Comparison of ENCODE assay signal across 1 cellular context in genomic region chr1:16187748-16188401, GRCh38.
A peak's percentile ranks its signal among the peaks of the same experiment; 100 is the strongest.
TF ChIP-seq lines count a peak whose summit lies in the region.

No MANE protein-coding gene starts in this region.

TF ChIP-seq in HepG2, 621 proteins besides CTCF, POLR2A, EP300 and RAD21 (continued from another document and continues in another):
- TF ChIP-seq DRAP1 (CRISPR knock-in tag; IDR thresholded peaks at IDR 0.05), result peak; percentile 41; the same call in 1 of the 2 replicates
- TF ChIP-seq NR3C1 (CRISPR knock-in tag; IDR thresholded peaks at IDR 0.05), result no peak
- TF ChIP-seq AFF4 (CRISPR knock-in tag; IDR thresholded peaks at IDR 0.05), result no peak
- TF ChIP-seq HMGXB4 (CRISPR knock-in tag; IDR thresholded peaks at IDR 0.05; ENCODE audit: borderline replicate concordance in 1 of 2, low read depth in 1 of 2), result peak; percentile 44 to 65; a peak in 1 of 4 replicates
- TF ChIP-seq TFE3 (CRISPR knock-in tag; IDR thresholded peaks at IDR 0.05), result no peak
- no peak for TF ChIP-seq SETDB1 (CRISPR knock-in tag; IDR thresholded peaks at IDR 0.05; ENCODE audit: borderline replicate concordance)
- 0 out of 2 replicates have a peak, but pooled peaks have one; percentile 61 for TF ChIP-seq RXRB (CRISPR knock-in tag; IDR thresholded peaks at IDR 0.05; ENCODE audit: borderline replicate concordance)
- TF ChIP-seq IKZF5 (CRISPR knock-in tag; IDR thresholded peaks at IDR 0.05), result peak; percentile 62; the same call in 1 of the 2 replicates
- TF ChIP-seq PAX8 (CRISPR knock-in tag; IDR thresholded peaks at IDR 0.05; ENCODE audit: borderline replicate concordance), result no peak
- no peak for TF ChIP-seq ZNF639 (CRISPR knock-in tag; conservative IDR thresholded peaks at IDR 0.05)
- TF ChIP-seq ZNF576 (CRISPR knock-in tag; IDR thresholded peaks at IDR 0.05), result no peak
- 0 out of 2 replicates have a peak, but pooled peaks have one; percentile 25 for TF ChIP-seq ZNF335 (CRISPR knock-in tag; IDR thresholded peaks at IDR 0.05)
- peak; percentile 46; the same call in 1 of the 2 replicates for TF ChIP-seq MAZ (IDR thresholded peaks at IDR 0.05; ENCODE audit: borderline replicate concordance, low read depth, low read length)
- peak; percentile 57; the same call in 1 of the 2 replicates for TF ChIP-seq MAZ (CRISPR knock-in tag; IDR thresholded peaks at IDR 0.05; ENCODE audit: low read depth)
- no peak for TF ChIP-seq ZNF44 (CRISPR knock-in tag; IDR thresholded peaks at IDR 0.05)
- TF ChIP-seq HBP1 (CRISPR knock-in tag; IDR thresholded peaks at IDR 0.05; ENCODE audit: low read depth), result no peak
- TF ChIP-seq MED13 (CRISPR knock-in tag; IDR thresholded peaks at IDR 0.05), result no peak
- TF ChIP-seq BATF2 (CRISPR knock-in tag; IDR thresholded peaks at IDR 0.05), result no peak
- TF ChIP-seq EEA1 (CRISPR knock-in tag; IDR thresholded peaks at IDR 0.05; ENCODE audit: borderline replicate concordance), result no peak
- TF ChIP-seq MTA1 (CRISPR knock-in tag; IDR thresholded peaks at IDR 0.05; ENCODE audit: borderline replicate concordance), result peak; percentile 34; the same call in 1 of the 2 replicates
- TF ChIP-seq ZNF329 (CRISPR knock-in tag; IDR thresholded peaks at IDR 0.05; ENCODE audit: low read depth), result no peak
- no peak for TF ChIP-seq ZNF230 (CRISPR knock-in tag; IDR thresholded peaks at IDR 0.05)
- no peak for TF ChIP-seq ZNF549 (CRISPR knock-in tag; IDR thresholded peaks at IDR 0.05)
- no peak for TF ChIP-seq LBX2 (CRISPR knock-in tag; IDR thresholded peaks at IDR 0.05; ENCODE audit: borderline replicate concordance)
- peak; percentile 66 for TF ChIP-seq XRCC5 (optimal IDR thresholded peaks at IDR 0.05; ENCODE audit: low read length)
- TF ChIP-seq ZNF788 (CRISPR knock-in tag; IDR thresholded peaks at IDR 0.05; ENCODE audit: borderline replicate concordance), result no peak
- peak; percentile 85 for TF ChIP-seq SSRP1 (CRISPR knock-in tag; IDR thresholded peaks at IDR 0.05)
- no peak for TF ChIP-seq SUZ12 (IDR thresholded peaks at IDR 0.05; ENCODE audit: low read depth, low read length)
- peak; percentile 45; the same call in 1 of the 2 replicates for TF ChIP-seq MAX (IDR thresholded peaks at IDR 0.05)
- no peak for TF ChIP-seq CENPX (CRISPR knock-in tag; IDR thresholded peaks at IDR 0.05)
- TF ChIP-seq KLF15 (CRISPR knock-in tag; IDR thresholded peaks at IDR 0.05; ENCODE audit: borderline replicate concordance), result no peak
- no peak for TF ChIP-seq TOPORS (CRISPR knock-in tag; IDR thresholded peaks at IDR 0.05)
- no peak for TF ChIP-seq ZC3H13 (CRISPR knock-in tag; IDR thresholded peaks at IDR 0.05)
- TF ChIP-seq GLMP (CRISPR knock-in tag; IDR thresholded peaks at IDR 0.05; ENCODE audit: borderline replicate concordance), result no peak
- TF ChIP-seq ZNF543 (CRISPR knock-in tag; IDR thresholded peaks at IDR 0.05), result no peak
- peak; percentile 73; the same call in 1 of the 2 replicates for TF ChIP-seq IRF2 (CRISPR knock-in tag; IDR thresholded peaks at IDR 0.05)
- no peak for TF ChIP-seq ZBTB20 (CRISPR knock-in tag; IDR thresholded peaks at IDR 0.05; ENCODE audit: borderline replicate concordance, low read depth)
- no peak for TF ChIP-seq ZNF354B (CRISPR knock-in tag; IDR thresholded peaks at IDR 0.05)
- no peak for TF ChIP-seq REXO4 (CRISPR knock-in tag; IDR thresholded peaks at IDR 0.05; ENCODE audit: borderline replicate concordance)
- no peak for TF ChIP-seq HHEX (CRISPR knock-in tag; IDR thresholded peaks at IDR 0.05)
- TF ChIP-seq CEBPZ (IDR thresholded peaks at IDR 0.05; ENCODE audit: low read length), result no peak
